In the genomic region with DNA sequence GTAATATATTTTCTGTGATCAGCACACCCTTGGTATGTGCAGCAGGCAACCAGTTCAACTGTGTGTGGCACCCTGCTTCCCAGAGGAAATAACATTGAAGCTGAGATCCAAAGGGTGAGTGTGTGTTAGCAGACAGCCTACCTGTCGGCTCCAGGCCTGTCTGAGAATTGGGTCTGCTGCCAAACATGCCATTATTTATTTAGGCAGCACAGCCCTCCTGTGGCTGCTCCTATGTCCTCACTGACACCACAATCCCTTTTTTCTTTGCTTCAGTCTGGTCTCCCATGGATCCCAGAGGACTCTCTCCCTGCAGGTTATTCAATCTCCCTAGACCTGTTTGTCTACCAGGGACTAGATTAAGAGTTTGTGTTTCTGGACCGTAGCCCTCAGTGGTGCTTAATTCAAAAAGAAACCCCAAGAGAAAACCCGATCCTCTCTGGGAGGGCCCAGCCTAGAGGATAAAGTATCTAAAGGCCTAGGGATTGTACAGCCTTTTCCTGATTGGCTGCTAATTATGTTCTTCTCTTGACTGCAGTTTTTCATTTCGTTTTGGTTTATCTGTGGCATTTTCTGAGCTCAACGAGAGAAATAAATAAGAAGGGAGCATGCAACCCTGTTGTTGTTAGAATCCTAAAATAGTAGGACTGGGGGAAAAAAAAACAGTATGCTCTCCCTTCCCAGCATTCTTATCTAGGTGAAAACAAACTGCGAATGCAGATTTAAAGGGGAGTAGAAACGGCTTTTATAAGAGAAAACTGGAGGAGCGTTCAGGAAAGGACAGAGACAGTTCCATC, we compare ENCODE assay signal across 9 cellular contexts. TPM values are rescaled to one million over a fixed set of nuclear protein-coding genes. Genes with fewer than 3 reads are reported as not detected.
DNase-seq lines count a peak whose midpoint lies in the region; ATAC-seq, FAIRE-seq and TF ChIP-seq lines count a peak whose summit lies in the region.
"Had no signal": no experiment of that assay in that cellular context is flagged by ENCODE, and none has a peak within 500 bp of the region (broad histone marks: within the 10 kb centered on the region; RNA-seq: fewer than 3 reads in every experiment).

No MANE protein-coding gene starts in this region.

- H3K27ac ChIP-seq in right cardiac atrium (ENCODE audit: low read length) (no peak overlapping the region), transverse colon (peak overlapping the region; percentile 74 to 78 (median 77))

- FAIRE-seq in GM12892 (lab: Jason Lieb, UNC), result no peak

- TF ChIP-seq POLR2A in transverse colon (IDR thresholded peaks at IDR 0.05) (no peak), GM12892 (IDR thresholded peaks at IDR 0.05; ENCODE audit: low read depth, low read length) (no peak)

- H3K4me3 ChIP-seq in right cardiac atrium (ENCODE audit: low read length) (peak overlapping the region; percentile 16), transverse colon (no peak overlapping the region)

- H3K4me1 ChIP-seq in right cardiac atrium (ENCODE audit: control insufficient read depth, insufficient read depth, low read length) (no peaks in the 10 kb centered on the region), transverse colon (peaks cover 16 to 32% (median 31%) of the 10 kb centered on the region in 4 donors)

- intact Hi-C loops in right cardiac atrium (cut with DNase I) (loop anchor here in 1 of 4 donors (10.0 kb wide), 1 partner anchor 478 kb away; no protein-coding TSS in a partner anchor), transverse colon (cut with DNase I; ENCODE audit: low total_unique reads) (no loop called here)

- peak; percentile 52 to 57 for ATAC-seq in right cardiac atrium
- ATAC-seq in HG03108 (IDR thresholded peaks at IDR 0.05; ENCODE audit: unreplicated experiment), result no peak

- in situ Hi-C loops in SK-MEL-5 (cut with HindIII; ENCODE audit: low pct_unique_long_range_greater_than_20kb, low sequenced_read_pairs) (no loop called here), transverse colon (cut with MboI; ENCODE audit: low pct_ligation_motif_present in 1 of 4, low pct_unique_long_range_greater_than_20kb in 1 of 4, low sequenced_read_pairs in 3 of 4) (loop anchor here in 2 of 4 donors (10.0 kb wide), 3 partner anchors 48 to 188 kb away; a partner anchor contains a TSS)

- peak in 3 of 5 experiments; percentile 15 to 34 (median 24) for TF ChIP-seq CTCF in transverse colon (IDR thresholded peaks at IDR 0.05)

- WGBS in right cardiac atrium, result 35% methylated on average over 8 of the region's 8 CpGs
- WGBS in transverse colon (ENCODE audit: low coverage in 1 of 2), 2 donors, result 35 to 44% methylated on average over 7 to 8 of the region's 8 CpGs

- H3K36me3 ChIP-seq in transverse colon, result no peaks in the 10 kb centered on the region

- no peaks in the 10 kb centered on the region for H3K9me3 ChIP-seq in right cardiac atrium (ENCODE audit: control insufficient read depth, low read length)
- no peaks in the 10 kb centered on the region for H3K9me3 ChIP-seq in transverse colon

- H3K27me3 ChIP-seq in right cardiac atrium (ENCODE audit: control insufficient read depth, insufficient read depth), result no peaks in the 10 kb centered on the region
- no peaks in the 10 kb centered on the region for H3K27me3 ChIP-seq in transverse colon

- no peak for TF ChIP-seq EP300 in transverse colon (IDR thresholded peaks at IDR 0.05; ENCODE audit: low read depth)

- DNase-seq in NCI-H1417 (lab: John Stamatoyannopoulos, UW) (peak; percentile 70 to 84 (median 72)), SK-MEL-5 (ENCODE audit: low read depth, low spot score) (peak; percentile 28), right cardiac atrium (no peak), transverse colon (peak; percentile 55), GM12892 (ENCODE audit: insufficient read length) (no peak)
- no peak for DNase-seq in stimulated activated naive CD4-positive, alpha-beta T cell treated with Interleukin-2 at 50 U/mL for 16 hours (lab: John Stamatoyannopoulos, UW)
- DNase-seq in activated CD4-positive, alpha-beta T cell treated with anti-CD3 and anti-CD28 coated beads for 4 hours, result no peak
- DNase-seq: occipital lobe had no signal

RNA-seq across cellular contexts. Expression of a gene that starts 24.1 kb away (rescaled TPM):
- total RNA-seq in SK-MEL-5 (2014; rRNA removed; shearing (Covaris generic)), result not detected in 2 replicates
- not detected in 2 replicates for polyA plus RNA-seq in SK-MEL-5 (2015; cell fraction: cytosol; rRNA removed)
- polyA plus RNA-seq in SK-MEL-5 (2015; cell fraction: nucleus; rRNA removed), result not detected in 2 replicates
- total RNA-seq in right cardiac atrium (1 to 10 TPM; 3.8 to 7.4 (median 4.8) TPM), transverse colon (10 to 100 TPM in 1 of 4 donors, 1 to 10 TPM in 2, under 1 TPM in 1; 0.80 to 14.9 (median 6.8) TPM)
- 2.2 TPM for polyA plus RNA-seq in right cardiac atrium
- not detected for polyA plus RNA-seq in GM12892 (2012; ENCODE audit: missing spikeins)

RNA-seq across cellular contexts. Expression of a gene that starts 45.0 kb away (rescaled TPM):
- 0.67 and 0.92 TPM in 2 replicates for total RNA-seq in SK-MEL-5 (2014; rRNA removed; shearing (Covaris generic))
- 0.50 and 0.73 TPM in 2 replicates for polyA plus RNA-seq in SK-MEL-5 (2015; cell fraction: cytosol; rRNA removed)
- 0.75 and 0.79 TPM in 2 replicates for polyA plus RNA-seq in SK-MEL-5 (2015; cell fraction: nucleus; rRNA removed)
- 1 to 10 TPM; 1.9 to 3.0 (median 2.6) TPM for total RNA-seq in right cardiac atrium
- 0.84 TPM for polyA plus RNA-seq in right cardiac atrium
- 10 to 100 TPM in 1 of 4 donors, 1 to 10 TPM in 3; 2.6 to 10.1 (median 8.3) TPM for total RNA-seq in transverse colon
- 0.15 TPM for polyA plus RNA-seq in GM12892 (2012; ENCODE audit: missing spikeins)

RNA-seq across cellular contexts. Expression of a gene that starts 50.3 kb away (rescaled TPM):
- total RNA-seq in SK-MEL-5 (2014; rRNA removed; shearing (Covaris generic)), result 9.0 and 9.3 TPM in 2 replicates
- polyA plus RNA-seq in SK-MEL-5 (2015; cell fraction: cytosol; rRNA removed), result 7.6 and 10.1 TPM in 2 replicates
- polyA plus RNA-seq in SK-MEL-5 (2015; cell fraction: nucleus; rRNA removed), result 10.1 and 12.3 TPM in 2 replicates
- total RNA-seq in right cardiac atrium (1 to 10 TPM; 1.6 to 3.6 (median 2.7) TPM), transverse colon (10 to 100 TPM in 1 of 4 donors, 1 to 10 TPM in 3; 4.1 to 11.6 (median 5.8) TPM)
- 1.5 TPM for polyA plus RNA-seq in right cardiac atrium
- polyA plus RNA-seq in GM12892 (2012; ENCODE audit: missing spikeins), result 3.8 TPM

Comparison
In these comparisons a context has a peak if more than half of its experiments do, and no peak if none do; other contexts are left out.
1. DNase-seq: peak in NCI-H1417 (3 of 3), SK-MEL-5 (single experiment) and transverse colon (single experiment); none in right cardiac atrium (0 of 3), stimulated activated naive CD4-positive, alpha-beta T cell treated with Interleukin-2 at 50 U/mL for 16 hours (single experiment), activated CD4-positive, alpha-beta T cell treated with anti-CD3 and anti-CD28 coated beads for 4 hours (0 of 2) and GM12892 (single experiment).